Comparison of ENCODE assay signal across 20 cellular contexts in genomic region chr12:4261655-4262054, GRCh38. TPM values are rescaled to one million over a fixed set of nuclear protein-coding genes. Genes with fewer than 3 reads are reported as not detected.
DNase-seq lines count a peak whose midpoint lies in the region; ATAC-seq lines count a peak whose summit lies in the region.
"Had no signal": no experiment of that assay in that cellular context is flagged by ENCODE, and none has a peak within 500 bp of the region (broad histone marks: within the 10 kb centered on the region; RNA-seq: fewer than 3 reads in every experiment).

No MANE protein-coding gene starts in this region.

- no peaks in the 10 kb centered on the region for H3K36me3 Mint-ChIP-seq in activated T-cell treated with anti-CD3 and anti-CD28 coated beads, Interleukin-2, amount 50 U/mL, for 4 hours (ENCODE audit: insufficient read depth)
- H3K36me3 Mint-ChIP-seq in stimulated activated naive B cell treated with anti-CD40 and anti-IgM and Interleukin-4, amounts not matched to agents 10 μg/mL and 1 μg/mL and 100 μg/mL, for 72 hours: no peaks in the 10 kb centered on the region

- peak; percentile 58 to 78 for ATAC-seq in activated T-cell treated with anti-CD3 and anti-CD28 coated beads, Interleukin-2, amount 50 U/mL, for 4 hours
- peak; percentile 59 for ATAC-seq in GM21529 (IDR thresholded peaks at IDR 0.05; ENCODE audit: unreplicated experiment)
- peak; percentile 70 for ATAC-seq in HG03039 (IDR thresholded peaks at IDR 0.05; ENCODE audit: unreplicated experiment)
- peak; percentile 88 to 99 for ATAC-seq in stimulated activated naive B cell treated with anti-CD40 and anti-IgM and Interleukin-4, amounts not matched to agents 10 μg/mL and 1 μg/mL and 100 μg/mL, for 72 hours (replicated peaks)
- ATAC-seq in GM19397 (IDR thresholded peaks at IDR 0.05; ENCODE audit: unreplicated experiment): no peak
- no peak for ATAC-seq in HG03439 (IDR thresholded peaks at IDR 0.05; ENCODE audit: unreplicated experiment)
- ATAC-seq: A549, gastrocnemius medialis, left lung, PC-3 had no signal

- no peak for DNase-seq in activated T-cell treated with anti-CD3 and anti-CD28 coated beads, Interleukin-2, amount 50 U/mL, for 4 hours
- no peak for DNase-seq in activated T-cell treated with anti-CD3 and anti-CD28 coated beads, Interleukin-2, amount 50 U/mL, for 48 hours
- DNase-seq in stimulated activated naive B cell treated with anti-CD40 and anti-IgM and Interleukin-4, amounts not matched to agents 10 μg/mL and 1 μg/mL and 100 μg/mL, for 72 hours: no peak
- no peak for DNase-seq in NCI-H748 treated with DMSO at 0.1 percent for 48 hours (lab: John Stamatoyannopoulos, UW)
- DNase-seq: adrenal gland; gastrocnemius medialis; GM23248; left lung; NCI-H1105 treated with DMSO at 0.1 percent for 48 hours; NCI-H526 treated with DMSO at 0.1 percent for 48 hours; PC-3; retina; stimulated activated CD4-positive, alpha-beta T cell treated with anti-CD3 and anti-CD28 coated beads, Interleukin-12 subunit alpha, Interleukin-12 subunit beta, amount 100 ng/mL, for 4 hours; trophoblast cell had no signal

- peaks cover 4% of the 10 kb centered on the region for H3K4me1 Mint-ChIP-seq in activated T-cell treated with anti-CD3 and anti-CD28 coated beads, Interleukin-2, amount 50 U/mL, for 4 hours (ENCODE audit: low read depth)
- H3K4me1 Mint-ChIP-seq in stimulated activated naive B cell treated with anti-CD40 and anti-IgM and Interleukin-4, amounts not matched to agents 10 μg/mL and 1 μg/mL and 100 μg/mL, for 72 hours: peaks cover 9 to 11% of the 10 kb centered on the region in 2 donors

- no peaks in the 10 kb centered on the region for H3K27me3 Mint-ChIP-seq in activated T-cell treated with anti-CD3 and anti-CD28 coated beads, Interleukin-2, amount 50 U/mL, for 4 hours (ENCODE audit: low read depth)
- H3K27me3 Mint-ChIP-seq in stimulated activated naive B cell treated with anti-CD40 and anti-IgM and Interleukin-4, amounts not matched to agents 10 μg/mL and 1 μg/mL and 100 μg/mL, for 72 hours: no peaks in the 10 kb centered on the region

- peak overlapping the region; percentile 51 for H3K27ac Mint-ChIP-seq in stimulated activated naive B cell treated with anti-CD40 and anti-IgM and Interleukin-4, amounts not matched to agents 10 μg/mL and 1 μg/mL and 100 μg/mL, for 72 hours
- H3K27ac Mint-ChIP-seq: T-helper 1 cell treated with Interleukin-12 subunit alpha and Interleukin-12 subunit beta and Interleukin-4 antibody, amounts not matched to agents 30 μg/mL and 1 μg/mL, for 36 hours had no signal

- H3K4me3 Mint-ChIP-seq in activated T-cell treated with anti-CD3 and anti-CD28 coated beads, Interleukin-2, amount 50 U/mL, for 4 hours: no peak overlapping the region
- no peak overlapping the region for H3K4me3 Mint-ChIP-seq in stimulated activated naive B cell treated with anti-CD40 and anti-IgM and Interleukin-4, amounts not matched to agents 10 μg/mL and 1 μg/mL and 100 μg/mL, for 72 hours
- H3K4me3 Mint-ChIP-seq: T-helper 1 cell treated with Interleukin-12 subunit alpha and Interleukin-12 subunit beta and Interleukin-4 antibody, amounts not matched to agents 30 μg/mL and 1 μg/mL, for 36 hours had no signal

- H3K9me3 Mint-ChIP-seq in activated T-cell treated with anti-CD3 and anti-CD28 coated beads, Interleukin-2, amount 50 U/mL, for 4 hours: peaks cover 5% of the 10 kb centered on the region
- H3K9me3 Mint-ChIP-seq in stimulated activated naive B cell treated with anti-CD40 and anti-IgM and Interleukin-4, amounts not matched to agents 10 μg/mL and 1 μg/mL and 100 μg/mL, for 72 hours: no peaks in the 10 kb centered on the region

RNA-seq across cellular contexts. Expression of gene CCND2, which starts 11.9 kb away (rescaled TPM):
- total RNA-seq in activated T-cell treated with anti-CD3 and anti-CD28 coated beads, Interleukin-2, amount 50 U/mL, for 4 hours: 1,000 to 10,000 TPM in 1 of 3 donors, 100 to 1,000 TPM in 2; 867 to 1,094 (median 990) TPM
- total RNA-seq: PC-3 had no signal

RNA-seq across cellular contexts. Expression of gene TIGAR, which starts 59.4 kb away (rescaled TPM):
- 10 to 100 TPM; 12.3 to 21.3 (median 17.8) TPM for total RNA-seq in activated T-cell treated with anti-CD3 and anti-CD28 coated beads, Interleukin-2, amount 50 U/mL, for 4 hours

Comparison
In these comparisons a context has a peak if more than half of its experiments do, and no peak if none do; other contexts are left out.
1. ATAC-seq: peak in activated T-cell treated with anti-CD3 and anti-CD28 coated beads, Interleukin-2, amount 50 U/mL, for 4 hours (2 of 2), GM21529 (single experiment), HG03039 (single experiment) and stimulated activated naive B cell treated with anti-CD40 and anti-IgM and Interleukin-4, amounts not matched to agents 10 μg/mL and 1 μg/mL and 100 μg/mL, for 72 hours (2 of 2); none in GM19397 (single experiment) and HG03439 (single experiment).